Comparison of ENCODE assay signal across 15 cellular contexts in genomic region chr1:63902844-63903589, GRCh38.
DNase-seq lines count a peak whose midpoint lies in the region; ATAC-seq and TF ChIP-seq lines count a peak whose summit lies in the region.
"Had no signal": no experiment of that assay in that cellular context is flagged by ENCODE, and none has a peak within 500 bp of the region (broad histone marks: within the 10 kb centered on the region; RNA-seq: fewer than 3 reads in every experiment).

No MANE protein-coding gene starts in this region.

- CTCF ChIA-PET in activated CD4-positive, alpha-beta T cell treated with anti-CD3 and anti-CD28 coated beads, Interleukin-2, amount 10 ng/mL, durations not matched to agents 7 days and 5 days (lab: Charles Lee), result no interaction called here

- H3K9me3 Mint-ChIP-seq in GM23338, result no peaks in the 10 kb centered on the region
- H3K9me3 Mint-ChIP-seq in activated CD4-positive, alpha-beta T cell treated with anti-CD3 and anti-CD28 coated beads, Interleukin-2, amount 10 ng/mL, durations not matched to agents 7 days and 5 days, result no peaks in the 10 kb centered on the region
- H3K9me3 Mint-ChIP-seq: memory B cell had no signal

- H3K4me2 ChIP-seq in GM23338 (no peak overlapping the region), osteoblast (ENCODE audit: insufficient read depth, low read length) (peak overlapping the region; percentile 25)

- H2AFZ ChIP-seq in GM23338, result no peak overlapping the region
- H2AFZ ChIP-seq in osteoblast (ENCODE audit: low read length), result no peak overlapping the region

- H3K4me3 ChIP-seq in GM23338, result no peak overlapping the region
- H3K4me3 ChIP-seq in coronary artery, result no peak overlapping the region
- H3K4me3 ChIP-seq in osteoblast (ENCODE audit: insufficient read depth, low read length), result no peak overlapping the region
- no peak overlapping the region for H3K4me3 ChIP-seq in tibial nerve
- no peak overlapping the region for H3K4me3 ChIP-seq in H7 (ENCODE audit: insufficient read depth, low read depth, low read length)
- H3K4me3 ChIP-seq: suprapubic skin had no signal

- H3K9me3 ChIP-seq in osteoblast (ENCODE audit: low read depth, low read length) (no peaks in the 10 kb centered on the region), tibial nerve (no peaks in the 10 kb centered on the region)
- H3K9me3 ChIP-seq: suprapubic skin had no signal

- no peak overlapping the region for H3K4me3 Mint-ChIP-seq in GM23338
- no peak overlapping the region for H3K4me3 Mint-ChIP-seq in activated CD4-positive, alpha-beta T cell treated with anti-CD3 and anti-CD28 coated beads, Interleukin-2, amount 10 ng/mL, durations not matched to agents 7 days and 5 days
- H3K4me3 Mint-ChIP-seq: memory B cell had no signal

- no peaks in the 10 kb centered on the region; the same call in 1 of the 2 replicates for H3F3A ChIP-seq in GM23338 (replicated peaks; ENCODE audit: low read depth)

- H3K36me3 ChIP-seq in GM23338 (ENCODE audit: insufficient read depth) (no peaks in the 10 kb centered on the region), osteoblast (ENCODE audit: insufficient read depth, low read length) (no peaks in the 10 kb centered on the region), tibial nerve (no peaks in the 10 kb centered on the region), H7 (replicated peaks; ENCODE audit: control insufficient read depth, insufficient read depth, low read length) (no peaks in the 10 kb centered on the region)
- H3K36me3 ChIP-seq: suprapubic skin had no signal

- H3K27me3 Mint-ChIP-seq in GM23338 (ENCODE audit: insufficient read depth, low read depth, poor library complexity), result peaks cover 8% of the 10 kb centered on the region
- H3K27me3 Mint-ChIP-seq in activated CD4-positive, alpha-beta T cell treated with anti-CD3 and anti-CD28 coated beads, Interleukin-2, amount 10 ng/mL, durations not matched to agents 7 days and 5 days, result no peaks in the 10 kb centered on the region

- no peak for ATAC-seq in GM23338
- ATAC-seq in GM18858 (IDR thresholded peaks at IDR 0.05; ENCODE audit: unreplicated experiment), result no peak

- peak overlapping the region; percentile 54 for H3K27ac Mint-ChIP-seq in GM23338
- H3K27ac Mint-ChIP-seq in activated CD4-positive, alpha-beta T cell treated with anti-CD3 and anti-CD28 coated beads, Interleukin-2, amount 10 ng/mL, durations not matched to agents 7 days and 5 days, result no peak overlapping the region
- H3K27ac Mint-ChIP-seq: memory B cell had no signal

- 53 to 63% methylated on average over 4 of the region's 4 CpGs for WGBS in tibial nerve, 2 donors

- TF ChIP-seq POLR2A in tibial nerve (IDR thresholded peaks at IDR 0.05), result no peak

- no peaks in the 10 kb centered on the region for H3K9me2 ChIP-seq in GM23338 (ENCODE audit: insufficient read depth)

- no peaks in the 10 kb centered on the region; the same call in none of the 2 replicates for H4K20me1 ChIP-seq in GM23338 (replicated peaks; ENCODE audit: insufficient read depth)
- H4K20me1 ChIP-seq in osteoblast (ENCODE audit: insufficient read depth, low read length), result peaks cover 9% of the 10 kb centered on the region

- H3K4me1 ChIP-seq in GM23338 (ENCODE audit: insufficient read depth), result peaks cover 54% of the 10 kb centered on the region
- peaks cover 11% of the 10 kb centered on the region for H3K4me1 ChIP-seq in osteoblast (ENCODE audit: insufficient read depth, low read length)
- H3K4me1 ChIP-seq in tibial nerve, result peaks cover 0 to 33% (median 3%) of the 10 kb centered on the region in 4 donors

- no peak for TF ChIP-seq EP300 in tibial nerve (IDR thresholded peaks at IDR 0.05)

- H3K79me2 ChIP-seq in GM23338 (replicated peaks; ENCODE audit: insufficient read depth) (peaks cover 95% of the 10 kb centered on the region), osteoblast (ENCODE audit: insufficient read depth, low read length) (peaks cover 44% of the 10 kb centered on the region)

- DNase-seq in GM23338 (ENCODE audit: low spot score) (no peak), NCI-H446 treated with DMSO at 0.1 percent for 48 hours (lab: John Stamatoyannopoulos, UW) (peak; percentile 22), coronary artery (ENCODE audit: low spot score) (no peak), osteoblast (ENCODE audit: insufficient read length, low spot score, missing footprints) (peak; percentile 84), tibial nerve (ENCODE audit: low spot score in 2 of 2) (no peak), H7 (no peak)
- no peak for DNase-seq in activated CD4-positive, alpha-beta T cell treated with anti-CD3 and anti-CD28 coated beads, Interleukin-2, amount 10 ng/mL, durations not matched to agents 7 days and 5 days
- DNase-seq: central memory CD4-positive, alpha-beta T cell; NCI-H1092; NCI-H524 treated with DMSO at 0.1 percent for 48 hours; SHP77; stimulated activated CD4-positive, alpha-beta T cell treated with anti-CD3 and anti-CD28 coated beads, Interleukin-12 subunit alpha, Interleukin-12 subunit beta, amount 100 ng/mL, for 4 hours had no signal

- H3K27me3 ChIP-seq in GM23338 (ENCODE audit: insufficient read depth) (no peaks in the 10 kb centered on the region), osteoblast (ENCODE audit: insufficient read depth, low read length) (no peaks in the 10 kb centered on the region), tibial nerve (no peaks in the 10 kb centered on the region), H7 (ENCODE audit: control insufficient read depth, insufficient read depth, low read length) (no peaks in the 10 kb centered on the region)
- H3K27me3 ChIP-seq: suprapubic skin had no signal

- peaks cover 68% of the 10 kb centered on the region for H3K4me1 Mint-ChIP-seq in GM23338
- H3K4me1 Mint-ChIP-seq in activated CD4-positive, alpha-beta T cell treated with anti-CD3 and anti-CD28 coated beads, Interleukin-2, amount 10 ng/mL, durations not matched to agents 7 days and 5 days, result no peaks in the 10 kb centered on the region

- H3K27ac ChIP-seq in GM23338 (ENCODE audit: low read depth), result no peak overlapping the region
- peak overlapping the region; percentile 38 to 42 for H3K27ac ChIP-seq in coronary artery
- peak overlapping the region; percentile 33 for H3K27ac ChIP-seq in osteoblast (ENCODE audit: low read depth, low read length)
- no peak overlapping the region for H3K27ac ChIP-seq in tibial nerve
- H3K27ac ChIP-seq: suprapubic skin had no signal

- H3K36me3 Mint-ChIP-seq in GM23338 (ENCODE audit: low read depth), result no peaks in the 10 kb centered on the region
- no peaks in the 10 kb centered on the region for H3K36me3 Mint-ChIP-seq in activated CD4-positive, alpha-beta T cell treated with anti-CD3 and anti-CD28 coated beads, Interleukin-2, amount 10 ng/mL, durations not matched to agents 7 days and 5 days (ENCODE audit: low read depth)
- H3K36me3 Mint-ChIP-seq: memory B cell had no signal

- POLR2A ChIA-PET in activated CD4-positive, alpha-beta T cell treated with anti-CD3 and anti-CD28 coated beads, Interleukin-2, amount 10 ng/mL, durations not matched to agents 7 days and 5 days (lab: Charles Lee), result no interaction called here

- TF ChIP-seq CTCF in GM23338 (conservative IDR thresholded peaks at IDR 0.05; ENCODE audit: low read depth in 2 of 2) (no peak), coronary artery (IDR thresholded peaks at IDR 0.05) (no peak), osteoblast (IDR thresholded peaks at IDR 0.05; ENCODE audit: extremely low read depth, low read depth, low read length) (no peak), tibial nerve (IDR thresholded peaks at IDR 0.05) (no peak)

TF ChIP-seq in GM23338, 12 proteins besides CTCF, POLR2A, EP300 and RAD21:
- TF ChIP-seq ETS1 (IDR thresholded peaks at IDR 0.05) (no peak), ZNF114 (CRISPR knock-in tag; IDR thresholded peaks at IDR 0.05) (no peak), EZH2 (IDR thresholded peaks at IDR 0.05; ENCODE audit: low read depth, unreplicated experiment) (no peak), EZH2phosphoT487 (IDR thresholded peaks at IDR 0.05; ENCODE audit: unreplicated experiment) (no peak)

Comparison
In these comparisons a context has a peak if more than half of its experiments do, and no peak if none do; other contexts are left out.
1. DNase-seq: peak in NCI-H446 treated with DMSO at 0.1 percent for 48 hours (single experiment) and osteoblast (single experiment); none in GM23338 (single experiment), coronary artery (single experiment), tibial nerve (0 of 2), activated CD4-positive, alpha-beta T cell treated with anti-CD3 and anti-CD28 coated beads, Interleukin-2, amount 10 ng/mL, durations not matched to agents 7 days and 5 days (single experiment) and H7 (single experiment).
2. H3K27ac ChIP-seq: peak in coronary artery (2 of 2) and osteoblast (single experiment); none in GM23338 (single experiment) and tibial nerve (0 of 4).